1 cellular context compared by ENCODE assay signal in genomic region chr5:157710431-157710830, GRCh38.
TF ChIP-seq lines count a peak whose summit lies in the region.

No MANE protein-coding gene starts in this region.

TF ChIP-seq in A549, 52 proteins besides CTCF, POLR2A, EP300 and RAD21 (continued from another document):
- no peak for TF ChIP-seq JUN (IDR thresholded peaks at IDR 0.05)
- TF ChIP-seq ELK1 (IDR thresholded peaks at IDR 0.05; ENCODE audit: low read depth, low read length) = no peak
- TF ChIP-seq RARB (CRISPR knock-in tag; IDR thresholded peaks at IDR 0.05) = no peak
- no peak for TF ChIP-seq ESRRA (IDR thresholded peaks at IDR 0.05; ENCODE audit: borderline replicate concordance, low read length)
- TF ChIP-seq TFCP2L1 (CRISPR knock-in tag; IDR thresholded peaks at IDR 0.05) = no peak
- TF ChIP-seq REST (IDR thresholded peaks at IDR 0.05) = no peak
- TF ChIP-seq ZSCAN20 (CRISPR knock-in tag; IDR thresholded peaks at IDR 0.05) = no peak
- TF ChIP-seq HOXB5 (CRISPR knock-in tag; IDR thresholded peaks at IDR 0.05) = no peak
- no peak for TF ChIP-seq RCOR1 (IDR thresholded peaks at IDR 0.05; ENCODE audit: low read depth, low read length)
- no peak for TF ChIP-seq MAFK (IDR thresholded peaks at IDR 0.05; ENCODE audit: partially characterized antibody)
- no peak for TF ChIP-seq HEYL (CRISPR knock-in tag; IDR thresholded peaks at IDR 0.05)
- no peak for TF ChIP-seq MAZ (IDR thresholded peaks at IDR 0.05; ENCODE audit: borderline replicate concordance, low read depth, low read length)
- no peak for TF ChIP-seq HOXB13 (CRISPR knock-in tag; IDR thresholded peaks at IDR 0.05; ENCODE audit: low read depth)
- no peak for TF ChIP-seq JUNB (IDR thresholded peaks at IDR 0.05)
- no peak for TF ChIP-seq HOXA7 (CRISPR knock-in tag; IDR thresholded peaks at IDR 0.05)
